ENCODE assay signal across 1 cellular context in the genomic region with DNA sequence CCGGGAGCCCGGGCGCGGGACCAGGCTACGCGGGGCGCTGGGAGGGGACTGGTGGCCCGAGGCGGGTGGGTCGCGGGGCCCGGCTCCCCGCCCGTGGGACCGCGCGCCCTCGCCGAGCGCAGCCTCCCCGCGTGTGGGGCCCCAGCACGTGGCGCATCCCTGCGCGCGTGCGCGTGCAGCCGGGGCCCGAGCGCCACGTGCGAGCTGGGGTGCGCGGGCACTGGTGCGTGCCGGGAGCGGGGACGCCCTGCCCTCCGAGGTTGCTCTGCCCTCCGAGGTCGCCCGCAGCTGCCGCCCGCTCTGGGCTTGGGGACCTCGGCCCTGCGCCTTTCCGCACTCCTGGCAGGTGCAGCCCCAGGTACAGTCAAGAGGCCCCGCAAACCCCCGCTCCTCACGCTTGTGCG.
TF ChIP-seq lines count a peak whose summit lies in the region.

No MANE protein-coding gene starts in this region.

TF ChIP-seq in HepG2, 621 proteins besides CTCF, POLR2A, EP300 and RAD21 (continued from another document and continues in another):
- TF ChIP-seq ZNF883 (CRISPR knock-in tag; IDR thresholded peaks at IDR 0.05; ENCODE audit: not compliant biosample characterization) (peak; percentile 87), JUNB (CRISPR knock-in tag; IDR thresholded peaks at IDR 0.05; ENCODE audit: borderline replicate concordance) (peak; percentile 68; the same call in 1 of the 2 replicates), ZBTB7A (CRISPR knock-in tag; IDR thresholded peaks at IDR 0.05) (peak; percentile 49; the same call in 1 of the 2 replicates), RBFOX2 (IDR thresholded peaks at IDR 0.05; ENCODE audit: low read depth, low read length) (peak; percentile 73), FOXP1 (IDR thresholded peaks at IDR 0.05) (no peak), FOXP1 (CRISPR knock-in tag; IDR thresholded peaks at IDR 0.05) (no peak), ZNF260 (CRISPR knock-in tag; IDR thresholded peaks at IDR 0.05; ENCODE audit: borderline replicate concordance, low read depth) (no peak), ZSCAN29 (CRISPR knock-in tag; conservative IDR thresholded peaks at IDR 0.05) (no peak), ZNF766 (CRISPR knock-in tag; IDR thresholded peaks at IDR 0.05; ENCODE audit: borderline replicate concordance) (peak; percentile 79; the same call in 1 of the 2 replicates), HES4 (CRISPR knock-in tag; IDR thresholded peaks at IDR 0.05; ENCODE audit: borderline replicate concordance) (peak; percentile 99), ZFP90 (CRISPR knock-in tag; IDR thresholded peaks at IDR 0.05; ENCODE audit: borderline replicate concordance) (peak; percentile 18; the same call in 1 of the 2 replicates), ZNF589 (CRISPR knock-in tag; conservative IDR thresholded peaks at IDR 0.05) (0 out of 2 replicates have a peak, but pooled peaks have one; percentile 51), ZNF775 (CRISPR knock-in tag; IDR thresholded peaks at IDR 0.05; ENCODE audit: borderline replicate concordance) (no peak), NCOA2 (CRISPR knock-in tag; IDR thresholded peaks at IDR 0.05) (peak; percentile 28; the same call in 1 of the 2 replicates), MYC (CRISPR knock-in tag; IDR thresholded peaks at IDR 0.05; ENCODE audit: borderline replicate concordance) (peak; percentile 95), ZNF841 (CRISPR knock-in tag; IDR thresholded peaks at IDR 0.05; ENCODE audit: borderline replicate concordance) (peak; percentile 90), XBP1 (CRISPR knock-in tag; IDR thresholded peaks at IDR 0.05) (peak; percentile 44; the same call in 1 of the 2 replicates), SP140L (CRISPR knock-in tag; IDR thresholded peaks at IDR 0.05; ENCODE audit: borderline replicate concordance) (no peak), ZNF431 (CRISPR knock-in tag; IDR thresholded peaks at IDR 0.05; ENCODE audit: borderline replicate concordance, low read depth) (peak; percentile 85; the same call in 1 of the 2 replicates), PRMT3 (CRISPR knock-in tag; IDR thresholded peaks at IDR 0.05; ENCODE audit: borderline replicate concordance, low read depth) (peak; percentile 68; the same call in 1 of the 2 replicates), ZNF773 (CRISPR knock-in tag; IDR thresholded peaks at IDR 0.05; ENCODE audit: borderline replicate concordance) (peak; percentile 96), ZNF777 (CRISPR knock-in tag; IDR thresholded peaks at IDR 0.05) (no peak), ZIK1 (CRISPR knock-in tag; IDR thresholded peaks at IDR 0.05; ENCODE audit: borderline replicate concordance, low read depth) (peak; percentile 95), CENPT (CRISPR knock-in tag; IDR thresholded peaks at IDR 0.05; ENCODE audit: low read depth) (peak; percentile 97), TGIF2 (CRISPR knock-in tag; IDR thresholded peaks at IDR 0.05) (peak; percentile 31; the same call in 1 of the 2 replicates), ZNF879 (CRISPR knock-in tag; IDR thresholded peaks at IDR 0.05) (peak; percentile 65; the same call in 1 of the 2 replicates), REXO4 (CRISPR knock-in tag; IDR thresholded peaks at IDR 0.05; ENCODE audit: borderline replicate concordance) (peak; percentile 76; the same call in 1 of the 2 replicates), ZNF83 (CRISPR knock-in tag; IDR thresholded peaks at IDR 0.05; ENCODE audit: borderline replicate concordance) (0 out of 2 replicates have a peak, but pooled peaks have one; percentile 45), TBP (CRISPR knock-in tag; IDR thresholded peaks at IDR 0.05) (no peak), POLR2G (IDR thresholded peaks at IDR 0.05; ENCODE audit: low read depth, low read length) (no peak), TMF1 (CRISPR knock-in tag; IDR thresholded peaks at IDR 0.05; ENCODE audit: low read depth) (peak; percentile 97), ZNF235 (CRISPR knock-in tag; IDR thresholded peaks at IDR 0.05; ENCODE audit: borderline replicate concordance) (0 out of 2 replicates have a peak, but pooled peaks have one; percentile 57), ZNF101 (CRISPR knock-in tag; IDR thresholded peaks at IDR 0.05; ENCODE audit: borderline replicate concordance, low read depth) (0 out of 2 replicates have a peak, but pooled peaks have one; percentile 46), ARNT2 (CRISPR knock-in tag; IDR thresholded peaks at IDR 0.05; ENCODE audit: low read depth) (peak; percentile 92), ZNF747 (CRISPR knock-in tag; IDR thresholded peaks at IDR 0.05; ENCODE audit: borderline replicate concordance) (0 out of 2 replicates have a peak, but pooled peaks have one; percentile 10)
- TF ChIP-seq, protein P1, sequence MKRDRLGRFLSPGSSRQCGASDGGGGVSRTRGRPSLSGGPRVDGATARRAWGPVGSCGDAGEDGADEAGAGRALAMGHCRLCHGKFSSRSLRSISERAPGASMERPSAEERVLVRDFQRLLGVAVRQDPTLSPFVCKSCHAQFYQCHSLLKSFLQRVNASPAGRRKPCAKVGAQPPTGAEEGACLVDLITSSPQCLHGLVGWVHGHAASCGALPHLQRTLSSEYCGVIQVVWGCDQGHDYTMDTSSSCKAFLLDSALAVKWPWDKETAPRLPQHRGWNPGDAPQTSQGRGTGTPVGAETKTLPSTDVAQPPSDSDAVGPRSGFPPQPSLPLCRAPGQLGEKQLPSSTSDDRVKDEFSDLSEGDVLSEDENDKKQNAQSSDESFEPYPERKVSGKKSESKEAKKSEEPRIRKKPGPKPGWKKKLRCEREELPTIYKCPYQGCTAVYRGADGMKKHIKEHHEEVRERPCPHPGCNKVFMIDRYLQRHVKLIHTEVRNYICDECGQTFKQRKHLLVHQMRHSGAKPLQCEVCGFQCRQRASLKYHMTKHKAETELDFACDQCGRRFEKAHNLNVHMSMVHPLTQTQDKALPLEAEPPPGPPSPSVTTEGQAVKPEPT (CRISPR knock-in tag; IDR thresholded peaks at IDR 0.05; ENCODE audit: low read depth) = peak; percentile 65
- TF ChIP-seq, protein P2, sequence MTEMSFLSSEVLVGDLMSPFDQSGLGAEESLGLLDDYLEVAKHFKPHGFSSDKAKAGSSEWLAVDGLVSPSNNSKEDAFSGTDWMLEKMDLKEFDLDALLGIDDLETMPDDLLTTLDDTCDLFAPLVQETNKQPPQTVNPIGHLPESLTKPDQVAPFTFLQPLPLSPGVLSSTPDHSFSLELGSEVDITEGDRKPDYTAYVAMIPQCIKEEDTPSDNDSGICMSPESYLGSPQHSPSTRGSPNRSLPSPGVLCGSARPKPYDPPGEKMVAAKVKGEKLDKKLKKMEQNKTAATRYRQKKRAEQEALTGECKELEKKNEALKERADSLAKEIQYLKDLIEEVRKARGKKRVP (CRISPR knock-in tag; IDR thresholded peaks at IDR 0.05) = peak in 1 of 2 experiments; percentile 44; a peak in 1 of 4 replicates
- TF ChIP-seq, protein P3, sequence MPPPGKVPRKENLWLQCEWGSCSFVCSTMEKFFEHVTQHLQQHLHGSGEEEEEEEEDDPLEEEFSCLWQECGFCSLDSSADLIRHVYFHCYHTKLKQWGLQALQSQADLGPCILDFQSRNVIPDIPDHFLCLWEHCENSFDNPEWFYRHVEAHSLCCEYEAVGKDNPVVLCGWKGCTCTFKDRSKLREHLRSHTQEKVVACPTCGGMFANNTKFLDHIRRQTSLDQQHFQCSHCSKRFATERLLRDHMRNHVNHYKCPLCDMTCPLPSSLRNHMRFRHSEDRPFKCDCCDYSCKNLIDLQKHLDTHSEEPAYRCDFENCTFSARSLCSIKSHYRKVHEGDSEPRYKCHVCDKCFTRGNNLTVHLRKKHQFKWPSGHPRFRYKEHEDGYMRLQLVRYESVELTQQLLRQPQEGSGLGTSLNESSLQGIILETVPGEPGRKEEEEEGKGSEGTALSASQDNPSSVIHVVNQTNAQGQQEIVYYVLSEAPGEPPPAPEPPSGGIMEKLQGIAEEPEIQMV (CRISPR knock-in tag; IDR thresholded peaks at IDR 0.05; ENCODE audit: low read depth) = peak; percentile 87; the same call in 1 of the 2 replicates
- TF ChIP-seq, protein P4, sequence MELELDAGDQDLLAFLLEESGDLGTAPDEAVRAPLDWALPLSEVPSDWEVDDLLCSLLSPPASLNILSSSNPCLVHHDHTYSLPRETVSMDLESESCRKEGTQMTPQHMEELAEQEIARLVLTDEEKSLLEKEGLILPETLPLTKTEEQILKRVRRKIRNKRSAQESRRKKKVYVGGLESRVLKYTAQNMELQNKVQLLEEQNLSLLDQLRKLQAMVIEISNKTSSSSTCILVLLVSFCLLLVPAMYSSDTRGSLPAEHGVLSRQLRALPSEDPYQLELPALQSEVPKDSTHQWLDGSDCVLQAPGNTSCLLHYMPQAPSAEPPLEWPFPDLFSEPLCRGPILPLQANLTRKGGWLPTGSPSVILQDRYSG (CRISPR knock-in tag; IDR thresholded peaks at IDR 0.05) = peak; percentile 87
- TF ChIP-seq, protein P5, sequence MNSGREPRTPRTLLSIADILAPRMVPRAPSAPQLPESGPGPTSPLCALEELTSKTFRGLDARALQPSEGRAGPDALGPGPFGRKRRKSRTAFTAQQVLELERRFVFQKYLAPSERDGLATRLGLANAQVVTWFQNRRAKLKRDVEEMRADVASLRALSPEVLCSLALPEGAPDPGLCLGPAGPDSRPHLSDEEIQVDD (CRISPR knock-in tag; IDR thresholded peaks at IDR 0.05; ENCODE audit: borderline replicate concordance) = peak; percentile 93; the same call in 1 of the 2 replicates
- TF ChIP-seq, protein P6, sequence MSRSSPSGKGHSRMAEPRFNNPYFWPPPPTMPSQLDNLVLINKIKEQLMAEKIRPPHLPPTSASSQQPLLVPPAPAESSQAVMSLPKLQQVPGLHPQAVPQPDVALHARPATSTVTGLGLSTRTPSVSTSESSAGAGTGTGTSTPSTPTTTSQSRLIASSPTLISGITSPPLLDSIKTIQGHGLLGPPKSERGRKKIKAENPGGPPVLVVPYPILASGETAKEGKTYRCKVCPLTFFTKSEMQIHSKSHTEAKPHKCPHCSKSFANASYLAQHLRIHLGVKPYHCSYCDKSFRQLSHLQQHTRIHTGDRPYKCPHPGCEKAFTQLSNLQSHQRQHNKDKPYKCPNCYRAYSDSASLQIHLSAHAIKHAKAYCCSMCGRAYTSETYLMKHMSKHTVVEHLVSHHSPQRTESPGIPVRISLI (CRISPR knock-in tag; IDR thresholded peaks at IDR 0.05; ENCODE audit: borderline replicate concordance) = peak; percentile 32; the same call in 1 of the 2 replicates
- TF ChIP-seq, protein P7, sequence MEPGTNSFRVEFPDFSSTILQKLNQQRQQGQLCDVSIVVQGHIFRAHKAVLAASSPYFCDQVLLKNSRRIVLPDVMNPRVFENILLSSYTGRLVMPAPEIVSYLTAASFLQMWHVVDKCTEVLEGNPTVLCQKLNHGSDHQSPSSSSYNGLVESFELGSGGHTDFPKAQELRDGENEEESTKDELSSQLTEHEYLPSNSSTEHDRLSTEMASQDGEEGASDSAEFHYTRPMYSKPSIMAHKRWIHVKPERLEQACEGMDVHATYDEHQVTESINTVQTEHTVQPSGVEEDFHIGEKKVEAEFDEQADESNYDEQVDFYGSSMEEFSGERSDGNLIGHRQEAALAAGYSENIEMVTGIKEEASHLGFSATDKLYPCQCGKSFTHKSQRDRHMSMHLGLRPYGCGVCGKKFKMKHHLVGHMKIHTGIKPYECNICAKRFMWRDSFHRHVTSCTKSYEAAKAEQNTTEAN (CRISPR knock-in tag; conservative IDR thresholded peaks at IDR 0.05) = peak; percentile 82
- TF ChIP-seq, protein P8, sequence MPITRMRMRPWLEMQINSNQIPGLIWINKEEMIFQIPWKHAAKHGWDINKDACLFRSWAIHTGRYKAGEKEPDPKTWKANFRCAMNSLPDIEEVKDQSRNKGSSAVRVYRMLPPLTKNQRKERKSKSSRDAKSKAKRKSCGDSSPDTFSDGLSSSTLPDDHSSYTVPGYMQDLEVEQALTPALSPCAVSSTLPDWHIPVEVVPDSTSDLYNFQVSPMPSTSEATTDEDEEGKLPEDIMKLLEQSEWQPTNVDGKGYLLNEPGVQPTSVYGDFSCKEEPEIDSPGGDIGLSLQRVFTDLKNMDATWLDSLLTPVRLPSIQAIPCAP (CRISPR knock-in tag; IDR thresholded peaks at IDR 0.05; ENCODE audit: low read depth) = peak; percentile 91
- TF ChIP-seq, protein P9, sequence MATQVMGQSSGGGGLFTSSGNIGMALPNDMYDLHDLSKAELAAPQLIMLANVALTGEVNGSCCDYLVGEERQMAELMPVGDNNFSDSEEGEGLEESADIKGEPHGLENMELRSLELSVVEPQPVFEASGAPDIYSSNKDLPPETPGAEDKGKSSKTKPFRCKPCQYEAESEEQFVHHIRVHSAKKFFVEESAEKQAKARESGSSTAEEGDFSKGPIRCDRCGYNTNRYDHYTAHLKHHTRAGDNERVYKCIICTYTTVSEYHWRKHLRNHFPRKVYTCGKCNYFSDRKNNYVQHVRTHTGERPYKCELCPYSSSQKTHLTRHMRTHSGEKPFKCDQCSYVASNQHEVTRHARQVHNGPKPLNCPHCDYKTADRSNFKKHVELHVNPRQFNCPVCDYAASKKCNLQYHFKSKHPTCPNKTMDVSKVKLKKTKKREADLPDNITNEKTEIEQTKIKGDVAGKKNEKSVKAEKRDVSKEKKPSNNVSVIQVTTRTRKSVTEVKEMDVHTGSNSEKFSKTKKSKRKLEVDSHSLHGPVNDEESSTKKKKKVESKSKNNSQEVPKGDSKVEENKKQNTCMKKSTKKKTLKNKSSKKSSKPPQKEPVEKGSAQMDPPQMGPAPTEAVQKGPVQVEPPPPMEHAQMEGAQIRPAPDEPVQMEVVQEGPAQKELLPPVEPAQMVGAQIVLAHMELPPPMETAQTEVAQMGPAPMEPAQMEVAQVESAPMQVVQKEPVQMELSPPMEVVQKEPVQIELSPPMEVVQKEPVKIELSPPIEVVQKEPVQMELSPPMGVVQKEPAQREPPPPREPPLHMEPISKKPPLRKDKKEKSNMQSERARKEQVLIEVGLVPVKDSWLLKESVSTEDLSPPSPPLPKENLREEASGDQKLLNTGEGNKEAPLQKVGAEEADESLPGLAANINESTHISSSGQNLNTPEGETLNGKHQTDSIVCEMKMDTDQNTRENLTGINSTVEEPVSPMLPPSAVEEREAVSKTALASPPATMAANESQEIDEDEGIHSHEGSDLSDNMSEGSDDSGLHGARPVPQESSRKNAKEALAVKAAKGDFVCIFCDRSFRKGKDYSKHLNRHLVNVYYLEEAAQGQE (IDR thresholded peaks at IDR 0.05; ENCODE audit: borderline replicate concordance in 1 of 2, low read depth in 1 of 2, low read length in 2 of 2) = no peak
- TF ChIP-seq, protein P10, sequence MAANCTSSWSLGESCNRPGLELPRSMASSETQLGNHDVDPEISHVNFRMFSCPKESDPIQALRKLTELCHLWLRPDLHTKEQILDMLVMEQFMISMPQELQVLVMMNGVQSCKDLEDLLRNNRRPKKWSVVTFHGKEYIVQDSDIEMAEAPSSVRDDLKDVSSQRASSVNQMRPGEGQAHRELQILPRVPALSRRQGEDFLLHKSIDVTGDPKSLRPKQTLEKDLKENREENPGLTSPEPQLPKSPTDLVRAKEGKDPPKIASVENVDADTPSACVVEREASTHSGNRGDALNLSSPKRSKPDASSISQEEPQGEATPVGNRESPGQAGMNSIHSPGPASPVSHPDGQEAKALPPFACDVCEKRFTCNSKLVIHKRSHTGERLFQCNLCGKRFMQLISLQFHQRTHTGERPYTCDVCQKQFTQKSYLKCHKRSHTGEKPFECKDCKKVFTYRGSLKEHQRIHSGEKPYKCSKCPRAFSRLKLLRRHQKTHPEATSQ (CRISPR knock-in tag; IDR thresholded peaks at IDR 0.05; ENCODE audit: borderline replicate concordance) = 0 out of 2 replicates have a peak, but pooled peaks have one; percentile 12
- TF ChIP-seq, protein P11, sequence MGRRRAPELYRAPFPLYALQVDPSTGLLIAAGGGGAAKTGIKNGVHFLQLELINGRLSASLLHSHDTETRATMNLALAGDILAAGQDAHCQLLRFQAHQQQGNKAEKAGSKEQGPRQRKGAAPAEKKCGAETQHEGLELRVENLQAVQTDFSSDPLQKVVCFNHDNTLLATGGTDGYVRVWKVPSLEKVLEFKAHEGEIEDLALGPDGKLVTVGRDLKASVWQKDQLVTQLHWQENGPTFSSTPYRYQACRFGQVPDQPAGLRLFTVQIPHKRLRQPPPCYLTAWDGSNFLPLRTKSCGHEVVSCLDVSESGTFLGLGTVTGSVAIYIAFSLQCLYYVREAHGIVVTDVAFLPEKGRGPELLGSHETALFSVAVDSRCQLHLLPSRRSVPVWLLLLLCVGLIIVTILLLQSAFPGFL (CRISPR knock-in tag; IDR thresholded peaks at IDR 0.05) = peak; percentile 88; the same call in 1 of the 2 replicates
